ENCODE assay signal across 1 cellular context in the genomic region with DNA sequence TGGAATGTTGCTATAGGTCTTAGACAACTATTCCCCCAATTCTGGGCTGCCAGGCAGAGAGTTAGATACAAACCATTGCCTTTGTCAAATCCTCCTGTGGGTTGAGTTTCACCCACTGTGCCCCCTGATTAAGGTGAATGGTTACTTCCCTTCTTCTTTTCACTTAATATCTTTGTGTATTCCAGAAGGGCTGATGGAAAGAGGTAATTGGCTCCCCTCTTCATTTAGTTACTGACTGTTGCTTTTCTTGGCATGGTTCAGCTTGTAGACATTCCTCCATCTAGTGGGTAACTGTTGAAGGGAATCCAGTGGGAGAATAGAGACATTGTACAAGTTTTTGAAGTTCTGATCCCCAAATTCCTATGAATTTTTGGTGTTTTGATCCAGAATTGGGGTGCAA.
TF ChIP-seq lines count a peak whose summit lies in the region.

No MANE protein-coding gene starts in this region.

TF ChIP-seq in IMR-90, 13 proteins besides CTCF, POLR2A, EP300 and RAD21 (continued from another document):
- TF ChIP-seq NFE2L2 (IDR thresholded peaks at IDR 0.05; ENCODE audit: low read depth, low read length) (no peak), MAFK (IDR thresholded peaks at IDR 0.05; ENCODE audit: low read depth, low read length) (no peak), MAZ (IDR thresholded peaks at IDR 0.05; ENCODE audit: borderline replicate concordance, low read depth, low read length) (no peak), RCOR1 (IDR thresholded peaks at IDR 0.05; ENCODE audit: insufficient replicate concordance, low read length) (no peak), CEBPB (IDR thresholded peaks at IDR 0.05; ENCODE audit: low read depth, low read length) (no peak)
- TF ChIP-seq, protein P1, sequence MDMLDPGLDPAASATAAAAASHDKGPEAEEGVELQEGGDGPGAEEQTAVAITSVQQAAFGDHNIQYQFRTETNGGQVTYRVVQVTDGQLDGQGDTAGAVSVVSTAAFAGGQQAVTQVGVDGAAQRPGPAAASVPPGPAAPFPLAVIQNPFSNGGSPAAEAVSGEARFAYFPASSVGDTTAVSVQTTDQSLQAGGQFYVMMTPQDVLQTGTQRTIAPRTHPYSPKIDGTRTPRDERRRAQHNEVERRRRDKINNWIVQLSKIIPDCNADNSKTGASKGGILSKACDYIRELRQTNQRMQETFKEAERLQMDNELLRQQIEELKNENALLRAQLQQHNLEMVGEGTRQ (IDR thresholded peaks at IDR 0.05; ENCODE audit: low read depth, low read length), result no peak
- TF ChIP-seq, protein P2, sequence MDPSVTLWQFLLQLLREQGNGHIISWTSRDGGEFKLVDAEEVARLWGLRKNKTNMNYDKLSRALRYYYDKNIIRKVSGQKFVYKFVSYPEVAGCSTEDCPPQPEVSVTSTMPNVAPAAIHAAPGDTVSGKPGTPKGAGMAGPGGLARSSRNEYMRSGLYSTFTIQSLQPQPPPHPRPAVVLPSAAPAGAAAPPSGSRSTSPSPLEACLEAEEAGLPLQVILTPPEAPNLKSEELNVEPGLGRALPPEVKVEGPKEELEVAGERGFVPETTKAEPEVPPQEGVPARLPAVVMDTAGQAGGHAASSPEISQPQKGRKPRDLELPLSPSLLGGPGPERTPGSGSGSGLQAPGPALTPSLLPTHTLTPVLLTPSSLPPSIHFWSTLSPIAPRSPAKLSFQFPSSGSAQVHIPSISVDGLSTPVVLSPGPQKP (IDR thresholded peaks at IDR 0.05; ENCODE audit: borderline replicate concordance, low read depth, low read length), result no peak
